18 cellular contexts compared by ENCODE assay signal in genomic region chr17:81027591-81028505, GRCh38. TPM values are rescaled to one million over a fixed set of nuclear protein-coding genes. Genes with fewer than 3 reads are reported as not detected.
DNase-seq lines count a peak whose midpoint lies in the region; ATAC-seq lines count a peak whose summit lies in the region.
"Had no signal": no experiment of that assay in that cellular context is flagged by ENCODE, and none has a peak within 500 bp of the region (broad histone marks: within the 10 kb centered on the region; RNA-seq: fewer than 3 reads in every experiment).

No MANE protein-coding gene starts in this region.

- H2BK15ac ChIP-seq in neuronal stem cell (ENCODE audit: low read length) = peak overlapping the region; percentile 88

- peaks cover 0 to 2% (median 0%) of the 10 kb centered on the region in 3 donors for H3K9me3 Mint-ChIP-seq in T-cell

- H3K18ac ChIP-seq in neuronal stem cell (ENCODE audit: low read length) = peak overlapping the region; percentile 85

- H3K27ac Mint-ChIP-seq in T-cell = no peak overlapping the region
- H3K27ac Mint-ChIP-seq: H9 had no signal

- no peak overlapping the region for H3K4me3 ChIP-seq in neuronal stem cell (ENCODE audit: low read length in 2 of 2)
- H3K4me3 ChIP-seq: Peyer's patch had no signal

- no peak overlapping the region for H3K4me2 ChIP-seq in neuronal stem cell (ENCODE audit: insufficient read depth, low read length, poor library complexity, severe bottlenecking)

- peak overlapping the region; percentile 98 for H3K4ac ChIP-seq in neuronal stem cell (ENCODE audit: low read length)

- peak; percentile 26 for DNase-seq in NCI-H1105 treated with DMSO at 0.1 percent for 48 hours (lab: John Stamatoyannopoulos, UW)
- no peak for DNase-seq in NCI-H1105 (lab: John Stamatoyannopoulos, UW)
- DNase-seq in stimulated activated naive CD4-positive, alpha-beta T cell treated with Interleukin-2 at 50 U/mL for 16 hours (lab: John Stamatoyannopoulos, UW) = peak; percentile 45
- DNase-seq in stimulated activated naive CD4-positive, alpha-beta T cell (lab: John Stamatoyannopoulos, UW) = no peak
- no peak for DNase-seq in neuronal stem cell (ENCODE audit: low spot score)
- no peak for DNase-seq in T-cell
- DNase-seq in cortex of kidney (lab: John Stamatoyannopoulos, UW) = no peak
- DNase-seq: activated CD8-positive, alpha-beta memory T cell treated with anti-CD3 and anti-CD28 coated beads for 24 hours; esophagus squamous epithelium; GF-D8; H9; mesenchymal stem cell; NCI-H226; T-helper 2 cell had no signal

- H3K79me1 ChIP-seq in neuronal stem cell (ENCODE audit: low read depth, low read length) = peaks cover 3% of the 10 kb centered on the region

- H3K27me3 Mint-ChIP-seq in T-cell = peaks cover 10 to 19% of the 10 kb centered on the region in 2 donors

- peak overlapping the region; percentile 63 for H3K9ac ChIP-seq in neuronal stem cell (ENCODE audit: low read depth, low read length, poor library complexity)

- H2BK120ac ChIP-seq in neuronal stem cell (ENCODE audit: low read depth, low read length) = no peak overlapping the region

- peaks cover 12 to 13% of the 10 kb centered on the region in 2 donors for H3K36me3 ChIP-seq in neuronal stem cell (replicated peaks in 1 of 2; ENCODE audit: control insufficient read depth in 2 of 2, insufficient read depth in 2 of 2, low read length in 2 of 2)
- H3K36me3 ChIP-seq: Peyer's patch had no signal

- peak overlapping the region; percentile 97 for H2BK12ac ChIP-seq in neuronal stem cell (ENCODE audit: low read length)

- peak overlapping the region; percentile 19 for H2BK5ac ChIP-seq in neuronal stem cell (ENCODE audit: low read length)

- peak overlapping the region; percentile 56 for H4K91ac ChIP-seq in neuronal stem cell (ENCODE audit: low read depth, low read length, poor library complexity)

- H3K27me3 ChIP-seq in neuronal stem cell (ENCODE audit: control insufficient read depth in 3 of 3, insufficient read depth in 3 of 3, low read depth in 1 of 3, low read length in 3 of 3) = no peaks in the 10 kb centered on the region
- H3K27me3 ChIP-seq: Peyer's patch had no signal

- peaks cover 14 to 17% of the 10 kb centered on the region in 2 donors for H3K4me1 ChIP-seq in neuronal stem cell (ENCODE audit: control insufficient read depth in 2 of 2, insufficient read depth in 1 of 2, low read depth in 1 of 2, low read length in 2 of 2)

- CTCF ChIA-PET in T-cell (lab: Charles Lee) = no interaction called here

- ATAC-seq in T-cell (replicated peaks in 1 of 4) (no peak), GM21423 (IDR thresholded peaks at IDR 0.05; ENCODE audit: unreplicated experiment) (no peak)

- no CpG with 5 or more reads among the region's 37 CpGs for WGBS in neuronal stem cell (ENCODE audit: extremely low coverage in 2 of 2, insufficient read length in 2 of 2, insufficient replicate concordance in 1 of 2), 2 donors

- H2AK5ac ChIP-seq in neuronal stem cell (ENCODE audit: low read depth, low read length) = peak overlapping the region; percentile 98

- H3K36me3 Mint-ChIP-seq in T-cell = no peaks in the 10 kb centered on the region

- POLR2A ChIA-PET in T-cell (lab: Charles Lee) = interaction anchor here in 1 of 2 donors (0.7 kb wide), 1 partner anchor 8 kb away, joined by 6 read pairs; no protein-coding TSS in a partner anchor

- H2AFZ ChIP-seq in neuronal stem cell (ENCODE audit: low read length) = no peak overlapping the region

- peak overlapping the region; percentile 73 for H3K23ac ChIP-seq in neuronal stem cell (ENCODE audit: low read depth, low read length, poor library complexity)

- no peak overlapping the region for H3K27ac ChIP-seq in neuronal stem cell (replicated peaks; ENCODE audit: low read length)
- H3K27ac ChIP-seq: 22Rv1, esophagus squamous epithelium, HL-60, Peyer's patch had no signal

- no peak overlapping the region for H3K4me3 Mint-ChIP-seq in T-cell
- H3K4me3 Mint-ChIP-seq: H9 had no signal

- H3K14ac ChIP-seq in neuronal stem cell (ENCODE audit: low read length) = peak overlapping the region; percentile 96

- peaks cover 6 to 7% (median 7%) of the 10 kb centered on the region in 3 donors for H3K4me1 Mint-ChIP-seq in T-cell

- peak overlapping the region; percentile 29 for H4K8ac ChIP-seq in neuronal stem cell (ENCODE audit: low read depth, low read length)

- no peaks in the 10 kb centered on the region for H3K9me3 ChIP-seq in neuronal stem cell (replicated peaks in 1 of 2; ENCODE audit: control insufficient read depth in 2 of 2, insufficient read depth in 1 of 2, low read depth in 1 of 2, low read length in 2 of 2)
- H3K9me3 ChIP-seq: esophagus squamous epithelium had no signal

RNA-seq across cellular contexts. Expression of gene BAIAP2, which starts 7.1 kb away (rescaled TPM):
- 30.9 TPM for polyA plus RNA-seq in neuronal stem cell (2013, experiment 1 of 2)
- 31.6 TPM for polyA plus RNA-seq in neuronal stem cell (2013, experiment 2 of 2)
- 10 to 100 TPM in 3 of 5 donors, 1 to 10 TPM in 2; 6.3 to 12.0 (median 10.1) TPM for total RNA-seq in T-cell

RNA-seq across cellular contexts. Expression of gene CHMP6, which starts 36.2 kb away (rescaled TPM):
- polyA plus RNA-seq in neuronal stem cell (2013, experiment 1 of 2) = 14.3 TPM
- polyA plus RNA-seq in neuronal stem cell (2013, experiment 2 of 2) = 13.1 TPM
- total RNA-seq in T-cell = 10 to 100 TPM; 25.0 to 48.9 (median 43.2) TPM

Comparison
In these comparisons a context has a peak if more than half of its experiments do, and no peak if none do; other contexts are left out.
1. DNase-seq: peak in NCI-H1105 treated with DMSO at 0.1 percent for 48 hours (single experiment) and stimulated activated naive CD4-positive, alpha-beta T cell treated with Interleukin-2 at 50 U/mL for 16 hours (single experiment); none in NCI-H1105 (single experiment), stimulated activated naive CD4-positive, alpha-beta T cell (0 of 6), neuronal stem cell (single experiment), T-cell (0 of 34) and cortex of kidney (single experiment).